28 cellular contexts compared by ENCODE assay signal in genomic region chr3:139732729-139733128, GRCh38. TPM values are rescaled to one million over a fixed set of nuclear protein-coding genes. Genes with fewer than 3 reads are reported as not detected.
DNase-seq lines count a peak whose midpoint lies in the region; ATAC-seq and TF ChIP-seq lines count a peak whose summit lies in the region.
"Had no signal": no experiment of that assay in that cellular context is flagged by ENCODE, and none has a peak within 500 bp of the region (broad histone marks: within the 10 kb centered on the region; RNA-seq: fewer than 3 reads in every experiment).

No MANE protein-coding gene starts in this region.

- no peak for TF ChIP-seq POLR2A in esophagus muscularis mucosa (IDR thresholded peaks at IDR 0.05; ENCODE audit: low read depth)

- H3K4me3 ChIP-seq in esophagus muscularis mucosa, result no peak overlapping the region
- H3K4me3 ChIP-seq in mucosa of descending colon, result no peak overlapping the region
- H3K4me3 ChIP-seq: A549; BLaER1 treated with 17β-estradiol and CSF1 and Interleukin-3, amounts not matched to agents 10 nM and 100 nM; GM12878; GM23338 had no signal

- 89% methylated on average over 1 of the region's 1 CpG for WGBS in esophagus muscularis mucosa

- TF ChIP-seq EP300 in esophagus muscularis mucosa (IDR thresholded peaks at IDR 0.05), result no peak

- H3K36me3 ChIP-seq in esophagus muscularis mucosa (no peaks in the 10 kb centered on the region), mucosa of descending colon (ENCODE audit: low read depth) (no peaks in the 10 kb centered on the region)
- H3K36me3 ChIP-seq: BLaER1 treated with 17β-estradiol and CSF1 and Interleukin-3, amounts not matched to agents 10 nM and 100 nM had no signal

- H3K9me3 ChIP-seq in esophagus muscularis mucosa, result no peaks in the 10 kb centered on the region
- no peaks in the 10 kb centered on the region for H3K9me3 ChIP-seq in mucosa of descending colon
- H3K9me3 ChIP-seq: A549; BLaER1 treated with 17β-estradiol and CSF1 and Interleukin-3, amounts not matched to agents 10 nM and 100 nM had no signal

- DNase-seq in DMS 273 (lab: John Stamatoyannopoulos, UW; ENCODE audit: unreplicated experiment) (peak; percentile 73), NCI-H2029 (lab: John Stamatoyannopoulos, UW) (peak; percentile 28), NCI-H524 (lab: John Stamatoyannopoulos, UW) (peak; percentile 36 to 84), esophagus muscularis mucosa (ENCODE audit: extremely low spot score) (peak; percentile 77), cardiac septum (ENCODE audit: low spot score) (no peak), mucosa of descending colon (no peak)
- DNase-seq: AML-193; CD4-positive, alpha-beta T cell; DMS79; EL; GDM1; H9; KBM-7; MM.1S; NCI-H2081; NCI-H226; NCI-H510A treated with DMSO at 0.1 percent for 48 hours; NCI-H82; SHP77; T-cell had no signal

- H3K27me3 ChIP-seq in esophagus muscularis mucosa, result peaks cover 0 to 5% (median 0%) of the 10 kb centered on the region in 4 donors
- H3K27me3 ChIP-seq: BLaER1 treated with 17β-estradiol and CSF1 and Interleukin-3, amounts not matched to agents 10 nM and 100 nM had no signal

- TF ChIP-seq CTCF in esophagus muscularis mucosa (IDR thresholded peaks at IDR 0.05) (no peak), mucosa of descending colon (IDR thresholded peaks at IDR 0.05) (no peak)

- no peak for ATAC-seq in HG02938 (IDR thresholded peaks at IDR 0.05; ENCODE audit: unreplicated experiment)
- no peak for ATAC-seq in mucosa of descending colon
- ATAC-seq: A549, GM12878, GM23338, Panc1, T-cell had no signal

- intact Hi-C loops in esophagus muscularis mucosa (cut with DNase I), result no loop called here
- intact Hi-C loops in cardiac septum (cut with DNase I), result no loop called here
- intact Hi-C loops in mucosa of descending colon (cut with DNase I, micrococcal nuclease), result no loop called here

- no peak overlapping the region for H3K27ac ChIP-seq in esophagus muscularis mucosa (replicated peaks in 1 of 4)
- H3K27ac ChIP-seq: A549; BLaER1 treated with 17β-estradiol and CSF1 and Interleukin-3, amounts not matched to agents 10 nM and 100 nM; RWPE1 had no signal

- H3K4me1 ChIP-seq in esophagus muscularis mucosa (no peaks in the 10 kb centered on the region), mucosa of descending colon (ENCODE audit: low read depth) (no peaks in the 10 kb centered on the region)

RNA-seq across cellular contexts. Expression of gene NMNAT3, which starts 55.0 kb away (rescaled TPM):
- total RNA-seq in esophagus muscularis mucosa, result 10 to 100 TPM; 10.7 to 15.6 (median 11.4) TPM
- total RNA-seq in cardiac septum, result 9.7 TPM
- total RNA-seq in mucosa of descending colon, result 10 to 100 TPM in 2 of 3 donors, 1 to 10 TPM in 1; 7.9 to 11.9 (median 10.7) TPM
- total RNA-seq: LHCN-M2 had no signal

Comparison
In these comparisons a context has a peak if more than half of its experiments do, and no peak if none do; other contexts are left out.
1. DNase-seq: peak in DMS 273 (single experiment), NCI-H2029 (single experiment), NCI-H524 (2 of 2) and esophagus muscularis mucosa (single experiment); none in cardiac septum (single experiment) and mucosa of descending colon (0 of 3).